ENCODE assay signal across 1 cellular context in genomic region chr10:123100030-123100762, GRCh38.
TF ChIP-seq lines count a peak whose summit lies in the region.

No MANE protein-coding gene starts in this region.

TF ChIP-seq in HEK293, 187 proteins besides CTCF, POLR2A, EP300 and RAD21 (continued from another document):
- TF ChIP-seq, protein P1, sequence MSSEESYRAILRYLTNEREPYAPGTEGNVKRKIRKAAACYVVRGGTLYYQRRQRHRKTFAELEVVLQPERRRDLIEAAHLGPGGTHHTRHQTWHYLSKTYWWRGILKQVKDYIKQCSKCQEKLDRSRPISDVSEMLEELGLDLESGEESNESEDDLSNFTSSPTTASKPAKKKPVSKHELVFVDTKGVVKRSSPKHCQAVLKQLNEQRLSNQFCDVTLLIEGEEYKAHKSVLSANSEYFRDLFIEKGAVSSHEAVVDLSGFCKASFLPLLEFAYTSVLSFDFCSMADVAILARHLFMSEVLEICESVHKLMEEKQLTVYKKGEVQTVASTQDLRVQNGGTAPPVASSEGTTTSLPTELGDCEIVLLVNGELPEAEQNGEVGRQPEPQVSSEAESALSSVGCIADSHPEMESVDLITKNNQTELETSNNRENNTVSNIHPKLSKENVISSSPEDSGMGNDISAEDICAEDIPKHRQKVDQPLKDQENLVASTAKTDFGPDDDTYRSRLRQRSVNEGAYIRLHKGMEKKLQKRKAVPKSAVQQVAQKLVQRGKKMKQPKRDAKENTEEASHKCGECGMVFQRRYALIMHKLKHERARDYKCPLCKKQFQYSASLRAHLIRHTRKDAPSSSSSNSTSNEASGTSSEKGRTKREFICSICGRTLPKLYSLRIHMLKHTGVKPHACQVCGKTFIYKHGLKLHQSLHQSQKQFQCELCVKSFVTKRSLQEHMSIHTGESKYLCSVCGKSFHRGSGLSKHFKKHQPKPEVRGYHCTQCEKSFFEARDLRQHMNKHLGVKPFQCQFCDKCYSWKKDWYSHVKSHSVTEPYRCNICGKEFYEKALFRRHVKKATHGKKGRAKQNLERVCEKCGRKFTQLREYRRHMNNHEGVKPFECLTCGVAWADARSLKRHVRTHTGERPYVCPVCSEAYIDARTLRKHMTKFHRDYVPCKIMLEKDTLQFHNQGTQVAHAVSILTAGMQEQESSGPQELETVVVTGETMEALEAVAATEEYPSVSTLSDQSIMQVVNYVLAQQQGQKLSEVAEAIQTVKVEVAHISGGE (tag by site-specific recombination; conservative IDR thresholded peaks at IDR 0.05; ENCODE audit: low read depth), result no peak
- TF ChIP-seq ZNF777 (tag by site-specific recombination; IDR thresholded peaks at IDR 0.05; ENCODE audit: borderline replicate concordance), result no peak
- TF ChIP-seq, protein P2, sequence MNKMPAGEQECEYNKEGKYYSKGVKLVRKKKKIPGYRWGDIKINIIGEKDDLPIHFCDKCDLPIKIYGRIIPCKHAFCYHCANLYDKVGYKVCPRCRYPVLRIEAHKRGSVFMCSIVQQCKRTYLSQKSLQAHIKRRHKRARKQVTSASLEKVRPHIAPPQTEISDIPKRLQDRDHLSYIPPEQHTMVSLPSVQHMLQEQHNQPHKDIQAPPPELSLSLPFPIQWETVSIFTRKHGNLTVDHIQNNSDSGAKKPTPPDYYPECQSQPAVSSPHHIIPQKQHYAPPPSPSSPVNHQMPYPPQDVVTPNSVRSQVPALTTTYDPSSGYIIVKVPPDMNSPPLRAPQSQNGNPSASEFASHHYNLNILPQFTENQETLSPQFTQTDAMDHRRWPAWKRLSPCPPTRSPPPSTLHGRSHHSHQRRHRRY (tag by site-specific recombination; IDR thresholded peaks at IDR 0.05), result no peak
